In genomic region chr9:69323886-69324285, GRCh38 we compare ENCODE assay signal across 1 cellular context.
TF ChIP-seq lines count a peak whose summit lies in the region.

No MANE protein-coding gene starts in this region.

TF ChIP-seq in GM23338, 12 proteins besides CTCF, POLR2A, EP300 and RAD21 (continued from another document):
- no peak for TF ChIP-seq ZNF462 (CRISPR knock-in tag; IDR thresholded peaks at IDR 0.05)
- no peak for TF ChIP-seq EZH2phosphoT487 (IDR thresholded peaks at IDR 0.05; ENCODE audit: unreplicated experiment)
- no peak for TF ChIP-seq ZNF114 (CRISPR knock-in tag; IDR thresholded peaks at IDR 0.05)
- no peak for TF ChIP-seq STAT1 (IDR thresholded peaks at IDR 0.05; ENCODE audit: unreplicated experiment)
- no peak for TF ChIP-seq ZNF331 (CRISPR knock-in tag; IDR thresholded peaks at IDR 0.05; ENCODE audit: low read depth)
- no peak for TF ChIP-seq ETS1 (IDR thresholded peaks at IDR 0.05)
TF ChIP-seq in GM23338: peak in this region for 0.
